ENCODE assay signal across 23 cellular contexts in genomic region chr3:157637866-157638265, GRCh38.
"Had no signal": no experiment of that assay in that cellular context is flagged by ENCODE, and none has a peak within 500 bp of the region (broad histone marks: within the 10 kb centered on the region; RNA-seq: fewer than 3 reads in every experiment).

No MANE protein-coding gene starts in this region.

- H3K79me2 ChIP-seq: hepatocyte had no signal

- H3K4me1 ChIP-seq: esophagus muscularis mucosa, foreskin keratinocyte, gastroesophageal sphincter, heart left ventricle, left lung, lower lobe of right lung had no signal

- ATAC-seq: foreskin keratinocyte, gastroesophageal sphincter, heart left ventricle, left cardiac atrium, left lung, left ventricle myocardium superior, lower lobe of right lung, mucosa of descending colon had no signal

- H3K36me3 ChIP-seq: esophagus muscularis mucosa, gastroesophageal sphincter, heart left ventricle, left lung, lower lobe of right lung had no signal

- H3K27ac ChIP-seq: coronary artery, dorsolateral prefrontal cortex, esophagus muscularis mucosa, foreskin keratinocyte, gastroesophageal sphincter, heart left ventricle, hepatocyte, left lung, lower lobe of right lung had no signal

- FAIRE-seq: colon, endothelial cell of umbilical vein, frontal cortex, islet of Langerhans, keratinocyte had no signal

- H2AFZ ChIP-seq: hepatocyte had no signal

- H3K9me3 ChIP-seq: lower lobe of right lung, mucosa of descending colon had no signal

- H3K27me3 ChIP-seq: esophagus muscularis mucosa, gastroesophageal sphincter, hepatocyte, left lung had no signal

- DNase-seq: dermis blood vessel endothelial cell; dorsolateral prefrontal cortex; effector CD4-positive, alpha-beta T cell; effector memory CD4-positive, alpha-beta T cell; foreskin keratinocyte; heart left ventricle; hypothalamus; left cardiac atrium; left lung; left ventricle myocardium superior; lower lobe of right lung; mesenchymal stem cell; mucosa of descending colon; naive B cell had no signal

- H3K4me2 ChIP-seq: hepatocyte had no signal

- H3K4me3 ChIP-seq: coronary artery, dorsolateral prefrontal cortex, esophagus muscularis mucosa, gastroesophageal sphincter, heart left ventricle, hepatocyte, left lung, lower lobe of right lung, mucosa of descending colon had no signal
